In genomic region chr17:48908853-48909394, GRCh38 we compare ENCODE assay signal across 8 cellular contexts.
DNase-seq lines count a peak whose midpoint lies in the region; ATAC-seq lines count a peak whose summit lies in the region.

No MANE protein-coding gene starts in this region.

- peak; percentile 28 for ATAC-seq in HG03108 (IDR thresholded peaks at IDR 0.05; ENCODE audit: unreplicated experiment)

- H3K27ac ChIP-seq in cingulate gyrus (ENCODE audit: low read depth, low read length): peak overlapping the region; percentile 65

- DNase-seq in NCI-H2081 (lab: John Stamatoyannopoulos, UW) (peak; percentile 87 to 88), NCI-H2081 treated with DMSO at 0.1 percent for 48 hours (lab: John Stamatoyannopoulos, UW) (no peak), NCI-H446 (lab: John Stamatoyannopoulos, UW) (peak; percentile 70 to 84), left kidney (ENCODE audit: low read depth, low spot score) (peak; percentile 97)
- peak; percentile 92 for DNase-seq in activated CD4-positive, alpha-beta T cell treated with anti-CD3 and anti-CD28 coated beads for 4 hours
- peak; percentile 89 to 97 for DNase-seq in stimulated activated CD4-positive, alpha-beta T cell treated with anti-CD3 and anti-CD28 coated beads, Interleukin-2, amount 100 ng/mL, for 24 hours
